In the genomic region with DNA sequence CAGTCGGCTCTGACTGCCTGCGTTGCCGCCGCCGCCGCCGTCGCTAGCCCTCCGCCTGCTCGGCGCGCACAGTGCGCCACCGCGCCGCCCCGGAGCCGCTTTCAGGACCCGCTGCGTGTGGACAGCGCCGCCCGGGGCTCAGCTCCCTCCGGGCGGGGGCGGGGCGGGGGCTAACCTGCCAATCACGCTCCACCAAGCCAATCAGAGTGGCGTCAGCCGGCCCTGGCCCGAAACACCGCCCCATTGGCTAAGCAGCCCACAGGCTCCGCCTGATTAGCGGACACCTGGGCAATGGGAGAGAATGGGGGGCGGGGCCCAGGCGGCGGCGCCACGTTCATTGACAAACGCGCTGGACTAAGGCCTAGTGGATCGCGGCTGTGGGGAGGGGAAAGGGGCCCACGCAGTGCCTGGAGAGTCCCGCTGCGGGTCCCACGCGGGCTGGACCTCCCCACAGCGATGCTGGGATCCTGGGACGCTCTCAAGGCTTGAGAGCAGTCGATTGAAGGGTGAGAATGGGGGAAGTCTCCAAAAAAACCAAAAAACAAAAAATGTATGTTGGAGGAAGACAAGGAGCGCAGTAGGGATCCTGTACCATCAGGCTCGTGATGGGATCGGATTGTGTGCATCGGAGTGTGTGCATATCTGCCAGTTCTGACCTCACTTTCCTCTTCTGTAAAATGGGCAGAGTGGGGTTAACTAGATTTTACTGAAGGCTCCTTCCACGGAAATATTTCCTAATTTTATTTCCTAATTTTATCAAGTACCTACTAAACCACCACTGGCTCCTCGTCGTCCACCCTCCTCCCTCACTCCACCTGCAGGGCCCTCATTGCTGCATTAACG, we compare ENCODE assay signal across 8 cellular contexts. TPM values are rescaled to one million over a fixed set of nuclear protein-coding genes. Genes with fewer than 3 reads are reported as not detected.
DNase-seq lines count a peak whose midpoint lies in the region; ATAC-seq lines count a peak whose summit lies in the region.

No MANE protein-coding gene starts in this region.

- H3K36me3 ChIP-seq in mesenchymal stem cell (ENCODE audit: control insufficient read depth in 1 of 2, insufficient read depth in 2 of 2, low read depth in 1 of 2, low read length in 2 of 2): no peaks in the 10 kb centered on the region

- H3K4me3 ChIP-seq in mesenchymal stem cell (ENCODE audit: insufficient read depth in 1 of 2, low read depth in 1 of 2, low read length in 2 of 2): peak overlapping the region; percentile 35 to 37

- 4% methylated on average over 37 of the region's 59 CpGs for WGBS in mesenchymal stem cell

- H3K4me3 Mint-ChIP-seq in activated CD4-positive, alpha-beta memory T cell treated with anti-CD3 and anti-CD28 coated beads, Interleukin-2, amount 10 ng/mL, durations not matched to agents 7 days and 5 days: peak overlapping the region; percentile 52

- POLR2A ChIA-PET in activated CD4-positive, alpha-beta memory T cell treated with anti-CD3 and anti-CD28 coated beads, Interleukin-2, amount 10 ng/mL, durations not matched to agents 7 days and 5 days (lab: Charles Lee): interaction anchor here (1.2 kb wide), 1 partner anchor 10 kb away, joined by 5 read pairs; no protein-coding TSS in a partner anchor

- no peak overlapping the region for H2AFZ ChIP-seq in mesenchymal stem cell (ENCODE audit: low read depth, low read length)

- H3K27ac Mint-ChIP-seq in activated CD4-positive, alpha-beta memory T cell treated with anti-CD3 and anti-CD28 coated beads, Interleukin-2, amount 10 ng/mL, durations not matched to agents 7 days and 5 days: no peak overlapping the region

- DNase-seq in C1 segment of cervical spinal cord (lab: John Stamatoyannopoulos, UW) (peak in 13 of 14 donors; percentile 6 to 86 (median 55)), NCI-H526 (lab: John Stamatoyannopoulos, UW) (peak; percentile 95 to 99), mesenchymal stem cell (peak; percentile 77)
- peak; percentile 87 for DNase-seq in activated CD4-positive, alpha-beta memory T cell treated with anti-CD3 and anti-CD28 coated beads, Interleukin-2, amount 10 ng/mL, durations not matched to agents 7 days and 5 days
- peak; percentile 64 for DNase-seq in effector CD8-positive, alpha-beta T cell (lab: John Stamatoyannopoulos, UW)
- DNase-seq in stimulated activated CD8-positive, alpha-beta memory T cell treated with anti-CD3 and anti-CD28 coated beads, Interleukin-15, amount 100 ng/mL, for 4 hours (ENCODE audit: low read depth in 2 of 2): peak; percentile 50 to 57

- H3K27ac ChIP-seq in mesenchymal stem cell (ENCODE audit: low read length, poor library complexity, severe bottlenecking): no peak overlapping the region

- H4K91ac ChIP-seq in mesenchymal stem cell (ENCODE audit: low read length): no peak overlapping the region

- H4K8ac ChIP-seq in mesenchymal stem cell (ENCODE audit: low read length): no peak overlapping the region

- H3K36me3 Mint-ChIP-seq in activated CD4-positive, alpha-beta memory T cell treated with anti-CD3 and anti-CD28 coated beads, Interleukin-2, amount 10 ng/mL, durations not matched to agents 7 days and 5 days (ENCODE audit: low read depth): peaks cover 3% of the 10 kb centered on the region

- H3K18ac ChIP-seq in mesenchymal stem cell (ENCODE audit: low read depth in 1 of 2, low read length in 2 of 2): no peak overlapping the region

- peak overlapping the region; percentile 74 for H3K4me2 ChIP-seq in mesenchymal stem cell (ENCODE audit: low read length, poor library complexity, severe bottlenecking)

- H3K14ac ChIP-seq in mesenchymal stem cell (ENCODE audit: low read length in 2 of 2): no peak overlapping the region

- H3K9ac ChIP-seq in mesenchymal stem cell (ENCODE audit: low read length): no peak overlapping the region

- H3K79me1 ChIP-seq in mesenchymal stem cell (replicated peaks; ENCODE audit: low read length, poor library complexity, severe bottlenecking): no peaks in the 10 kb centered on the region

- H3K27me3 ChIP-seq in mesenchymal stem cell (ENCODE audit: control insufficient read depth in 1 of 2, insufficient read depth in 1 of 2, low read length in 2 of 2): peaks cover 99 to 100% of the 10 kb centered on the region in 2 experiments

- peaks cover 31% of the 10 kb centered on the region for H3K4me1 ChIP-seq in mesenchymal stem cell (ENCODE audit: control insufficient read depth, insufficient read depth, low read depth, low read length)

- CTCF ChIA-PET in activated CD4-positive, alpha-beta memory T cell treated with anti-CD3 and anti-CD28 coated beads, Interleukin-2, amount 10 ng/mL, durations not matched to agents 7 days and 5 days (lab: Charles Lee): no interaction called here

- no peak overlapping the region for H2AK5ac ChIP-seq in mesenchymal stem cell (ENCODE audit: low read length, severe bottlenecking)

- H3K27me3 Mint-ChIP-seq in activated CD4-positive, alpha-beta memory T cell treated with anti-CD3 and anti-CD28 coated beads, Interleukin-2, amount 10 ng/mL, durations not matched to agents 7 days and 5 days: peaks cover 95% of the 10 kb centered on the region

- peaks cover 39% of the 10 kb centered on the region for H3K4me1 Mint-ChIP-seq in activated CD4-positive, alpha-beta memory T cell treated with anti-CD3 and anti-CD28 coated beads, Interleukin-2, amount 10 ng/mL, durations not matched to agents 7 days and 5 days

- H3K4ac ChIP-seq in mesenchymal stem cell (ENCODE audit: low read depth in 1 of 2, low read length in 2 of 2): no peak overlapping the region

- no peak overlapping the region for H2BK120ac ChIP-seq in mesenchymal stem cell (ENCODE audit: low read depth, low read length)

- H2BK5ac ChIP-seq in mesenchymal stem cell (ENCODE audit: low read depth, low read length, poor library complexity, severe bottlenecking): no peak overlapping the region

- ATAC-seq in GM19328 (IDR thresholded peaks at IDR 0.05; ENCODE audit: unreplicated experiment) (peak; percentile 70), HG03457 (IDR thresholded peaks at IDR 0.05; ENCODE audit: unreplicated experiment) (peak; percentile 65)

- H3K9me3 ChIP-seq in mesenchymal stem cell (ENCODE audit: control insufficient read depth, low read length): peaks cover 8% of the 10 kb centered on the region

- no peak overlapping the region for H2BK15ac ChIP-seq in mesenchymal stem cell (ENCODE audit: low read depth, poor library complexity, severe bottlenecking)

- no peak overlapping the region for H2BK12ac ChIP-seq in mesenchymal stem cell (ENCODE audit: low read length in 2 of 2)

- H3K9me3 Mint-ChIP-seq in activated CD4-positive, alpha-beta memory T cell treated with anti-CD3 and anti-CD28 coated beads, Interleukin-2, amount 10 ng/mL, durations not matched to agents 7 days and 5 days: no peaks in the 10 kb centered on the region

- H3K23ac ChIP-seq in mesenchymal stem cell (ENCODE audit: low read length in 2 of 2): no peak overlapping the region

RNA-seq across cellular contexts. Expression of gene PAX5, which starts 6.3 kb away (rescaled TPM):
- total RNA-seq in activated CD4-positive, alpha-beta memory T cell treated with anti-CD3 and anti-CD28 coated beads, Interleukin-2, amount 10 ng/mL, durations not matched to agents 7 days and 5 days: under 1 TPM; 0.05 to 0.15 TPM
- polyA plus RNA-seq in mesenchymal stem cell (2013, experiment 1 of 2): not detected
- not detected for polyA plus RNA-seq in mesenchymal stem cell (2013, experiment 2 of 2)
